Comparison of ENCODE assay signal across 15 cellular contexts in the genomic region with DNA sequence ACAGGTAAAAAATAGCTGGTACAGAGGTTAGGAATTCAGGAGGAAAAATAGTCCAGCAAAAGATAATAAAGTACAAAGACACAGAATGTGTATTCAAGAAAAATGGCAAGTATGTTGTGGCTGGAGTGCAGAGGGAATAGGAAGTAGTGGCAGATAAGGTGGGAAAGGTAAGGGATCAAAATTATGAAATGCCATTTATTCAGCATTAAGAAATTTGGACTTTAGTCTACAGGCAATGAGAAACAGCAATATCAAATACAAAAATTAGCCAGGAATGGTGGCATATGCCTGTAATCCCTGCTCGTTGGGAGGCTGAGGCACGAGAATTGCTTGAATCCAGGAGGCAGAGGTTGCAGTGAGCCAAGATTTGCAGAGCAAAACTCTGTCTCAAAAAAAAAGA.
"Had no signal": no experiment of that assay in that cellular context is flagged by ENCODE, and none has a peak within 500 bp of the region (broad histone marks: within the 10 kb centered on the region; RNA-seq: fewer than 3 reads in every experiment).

No MANE protein-coding gene starts in this region.

- H3K27ac ChIP-seq: ovary had no signal

- FAIRE-seq: urothelium cell line had no signal

- H3K9me3 ChIP-seq: ovary, SK-N-SH had no signal

- H3K27me3 ChIP-seq: ovary had no signal

- DNase-seq: activated CD4-positive, alpha-beta T cell treated with anti-CD3 and anti-CD28 coated beads for 4 hours; activated naive CD4-positive, alpha-beta T cell treated with anti-CD3 and anti-CD28 coated beads for 36 hours; amygdala; cerebellar nuclear complex; left colon; mammary epithelial cell; ovary; SK-N-SH; stimulated activated CD4-positive, alpha-beta T cell treated with anti-CD3 and anti-CD28 coated beads, Interleukin-15, amount 100 ng/mL, for 24 hours; stimulated activated CD4-positive, alpha-beta T cell treated with anti-CD3 and anti-CD28 coated beads, Interleukin-4, amount 100 ng/mL, for 24 hours had no signal

- H3K4me3 Mint-ChIP-seq: activated naive CD4-positive, alpha-beta T cell treated with anti-CD3 and anti-CD28 coated beads for 36 hours; activated T-helper 1 cell treated with anti-CD3 and anti-CD28 coated beads, Interleukin-12 subunit alpha, Interleukin-12 subunit beta, Interleukin-2, Interleukin-4 antibody, amounts not matched to agents 30 ng/mL and 10 ng/mL and 1 ng/mL, durations not matched to agents 14 hours and 24 hours and 36 hours; dendritic cell treated with granulocyte-macrophage colony-stimulating factor and Interleukin-4, amounts not matched to agents 40 ng/mL and 50 ng/mL, for 4 days; neural crest cell had no signal

- ATAC-seq: left colon had no signal

- H3K27me3 Mint-ChIP-seq: brain; dendritic cell treated with granulocyte-macrophage colony-stimulating factor and Interleukin-4, amounts not matched to agents 40 ng/mL and 50 ng/mL, for 4 days had no signal

- H3K36me3 ChIP-seq: ovary had no signal

- H3K9me3 Mint-ChIP-seq: activated naive CD4-positive, alpha-beta T cell treated with anti-CD3 and anti-CD28 coated beads for 36 hours; activated T-helper 1 cell treated with anti-CD3 and anti-CD28 coated beads, Interleukin-12 subunit alpha, Interleukin-12 subunit beta, Interleukin-2, Interleukin-4 antibody, amounts not matched to agents 30 ng/mL and 10 ng/mL and 1 ng/mL, durations not matched to agents 14 hours and 24 hours and 36 hours; brain; dendritic cell treated with granulocyte-macrophage colony-stimulating factor and Interleukin-4, amounts not matched to agents 40 ng/mL and 50 ng/mL, for 4 days; neural crest cell had no signal

- H3K4me3 ChIP-seq: ovary had no signal

- H3K27ac Mint-ChIP-seq: activated naive CD4-positive, alpha-beta T cell treated with anti-CD3 and anti-CD28 coated beads for 36 hours; activated T-helper 1 cell treated with anti-CD3 and anti-CD28 coated beads, Interleukin-12 subunit alpha, Interleukin-12 subunit beta, Interleukin-2, Interleukin-4 antibody, amounts not matched to agents 30 ng/mL and 10 ng/mL and 1 ng/mL, durations not matched to agents 14 hours and 24 hours and 36 hours; dendritic cell treated with granulocyte-macrophage colony-stimulating factor and Interleukin-4, amounts not matched to agents 40 ng/mL and 50 ng/mL, for 4 days had no signal
